In the genomic region with DNA sequence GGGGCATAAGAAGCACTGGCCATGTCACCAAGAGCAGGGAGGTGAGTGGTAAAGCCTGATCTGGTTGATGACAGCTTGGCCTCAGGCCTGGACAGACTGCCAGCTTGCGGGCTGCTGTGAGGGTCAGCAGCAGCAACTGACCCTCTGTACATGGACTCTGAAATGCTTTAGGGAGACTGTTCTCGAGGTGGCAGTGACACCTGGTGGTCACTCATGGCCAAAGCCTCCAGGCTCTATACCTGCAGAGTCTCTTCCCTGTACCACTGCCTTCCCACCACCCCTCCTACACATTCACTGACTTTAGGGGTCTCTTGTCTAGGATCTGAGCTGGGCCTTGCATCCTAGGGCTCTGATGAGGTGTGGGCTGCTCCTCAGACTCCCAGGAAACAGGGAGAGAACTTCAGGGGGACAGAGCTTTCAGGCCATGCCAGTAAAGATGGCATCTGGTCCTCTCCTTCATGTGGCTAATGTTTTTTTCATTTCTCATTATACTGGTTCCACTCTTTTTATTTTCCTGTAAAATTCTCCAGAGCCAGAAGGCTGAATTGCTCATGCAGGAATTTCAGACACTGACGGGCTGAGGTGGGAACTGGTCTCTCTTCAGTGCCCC, we compare ENCODE assay signal across 9 cellular contexts. TPM values are rescaled to one million over a fixed set of nuclear protein-coding genes. Genes with fewer than 3 reads are reported as not detected.
DNase-seq lines count a peak whose midpoint lies in the region; ATAC-seq, FAIRE-seq and TF ChIP-seq lines count a peak whose summit lies in the region.
"Had no signal": no experiment of that assay in that cellular context is flagged by ENCODE, and none has a peak within 500 bp of the region (broad histone marks: within the 10 kb centered on the region; RNA-seq: fewer than 3 reads in every experiment).

No MANE protein-coding gene starts in this region.

- in situ Hi-C loops in KBM-7 (cut with MboI; ENCODE audit: low pct_unique_long_range_greater_than_20kb, low sequenced_read_pairs): no loop called here

- no peak for FAIRE-seq in D721Med (lab: Jason Lieb, UNC)

- DNase-seq in D721Med (ENCODE audit: insufficient read length, low spot score): peak; percentile 26
- peak; percentile 46 for DNase-seq in KBM-7
- peak; percentile 66 to 67 for DNase-seq in activated T-cell treated with anti-CD3 and anti-CD28 coated beads, Interleukin-2, amount 50 U/mL, for 48 hours
- peak; percentile 84 for DNase-seq in cardiac septum (ENCODE audit: low spot score)
- DNase-seq in pulmonary artery endothelial cell (ENCODE audit: low read depth, low spot score): peak; percentile 11
- no peak for DNase-seq in NCI-H1105 (lab: John Stamatoyannopoulos, UW)
- DNase-seq: natural killer cell had no signal

- ATAC-seq in GM19455 (IDR thresholded peaks at IDR 0.05; ENCODE audit: unreplicated experiment): peak; percentile 57
- ATAC-seq in GM21390 (IDR thresholded peaks at IDR 0.05; ENCODE audit: unreplicated experiment): no peak

- intact Hi-C loops in cardiac septum (cut with DNase I): loop anchor here (1.0 to 5.0 kb wide), 2 partner anchors 37 to 306 kb away; a partner anchor contains a TSS

- TF ChIP-seq CTCF in D721Med (IDR thresholded peaks at IDR 0.05; ENCODE audit: insufficient read depth, missing control alignments): peak; percentile 61

RNA-seq across cellular contexts. Expression of a gene that starts 17.2 kb away (rescaled TPM):
- total RNA-seq in cardiac septum (4.3 TPM), pulmonary artery endothelial cell (0.07 and 0.46 TPM in 2 replicates)
- total RNA-seq: natural killer cell had no signal
